Comparison of ENCODE assay signal across 19 cellular contexts in the genomic region with DNA sequence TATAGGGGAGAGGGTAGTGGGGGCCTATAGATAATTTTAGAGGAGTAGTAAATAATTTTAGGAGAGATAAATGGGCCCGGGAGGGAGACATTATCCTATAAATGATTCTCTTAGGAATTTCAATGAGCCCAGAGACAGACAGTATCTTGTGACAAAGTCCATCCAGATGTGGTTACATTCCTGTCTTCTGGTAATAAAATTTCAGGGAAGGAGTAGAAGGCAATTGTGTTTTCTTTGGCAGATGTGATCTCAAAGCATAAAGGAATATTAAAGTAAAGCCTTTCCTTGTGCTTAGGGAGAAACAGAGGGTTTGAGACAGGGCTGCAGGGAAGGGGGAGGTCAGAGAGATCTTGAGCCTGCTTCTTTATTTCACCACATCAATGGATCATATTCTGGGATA.
DNase-seq lines count a peak whose midpoint lies in the region; ATAC-seq, FAIRE-seq and TF ChIP-seq lines count a peak whose summit lies in the region.
"Had no signal": no experiment of that assay in that cellular context is flagged by ENCODE, and none has a peak within 500 bp of the region (broad histone marks: within the 10 kb centered on the region; RNA-seq: fewer than 3 reads in every experiment).

No MANE protein-coding gene starts in this region.

- H3K79me2 ChIP-seq in HepG2 (ENCODE audit: insufficient read depth, low read length) = no peaks in the 10 kb centered on the region

- BruUV-seq in HepG2 (replicated peaks; lab: Mats Ljungman, UMichigan) = no TSS peak

- FAIRE-seq in HepG2 (lab: Jason Lieb, UNC) = no peak

- peaks cover 10% of the 10 kb centered on the region for H3K9me3 ChIP-seq in HepG2 (ENCODE audit: low read length)

- 2% methylated on average over 1 of the region's 1 CpG for WGBS in HepG2 (ENCODE audit: low lambda C conversion rate)

- no peak overlapping the region for H3K9ac ChIP-seq in HepG2 (ENCODE audit: insufficient read depth, low read depth, low read length)

- H3K4me1 ChIP-seq in HepG2 (ENCODE audit: insufficient read depth, low read length) = no peaks in the 10 kb centered on the region

- H3K36me3 ChIP-seq in HepG2 (replicated peaks in 1 of 2; ENCODE audit: control insufficient read depth in 1 of 2, insufficient read depth in 2 of 2, low read length in 2 of 2) = no peaks in the 10 kb centered on the region

- TF ChIP-seq RAD21 in HepG2 (CRISPR knock-in tag; IDR thresholded peaks at IDR 0.05) = no peak

- H3K27ac ChIP-seq in VCaP = peak overlapping the region; percentile 71
- H3K27ac ChIP-seq in HepG2 (ENCODE audit: extremely low read length, insufficient read depth, low read length) = no peak overlapping the region
- H3K27ac ChIP-seq: skin epidermis had no signal

- intact Hi-C loops in HepG2 (cut with micrococcal nuclease; ENCODE audit: unreplicated experiment) = no loop called here

- H4K20me1 ChIP-seq in HepG2 (ENCODE audit: insufficient read depth, low read length) = no peaks in the 10 kb centered on the region

- no peak for TF ChIP-seq EP300 in HepG2 (IDR thresholded peaks at IDR 0.05; ENCODE audit: low read depth in 2 of 2, low read length in 2 of 2)
- TF ChIP-seq EP300 in HepG2 (CRISPR knock-in tag; IDR thresholded peaks at IDR 0.05; ENCODE audit: borderline replicate concordance) = no peak

- DNase-seq in AG09309 (ENCODE audit: low read depth) = peak; percentile 50
- peak; percentile 30 for DNase-seq in GM04504 (ENCODE audit: low read depth)
- DNase-seq in fibroblast of villous mesenchyme (ENCODE audit: low read depth) = peak; percentile 30
- no peak for DNase-seq in epidermal melanocyte (ENCODE audit: insufficient read length, low spot score)
- DNase-seq in HepG2 (ENCODE audit: low spot score) = no peak
- DNase-seq: anterior cingulate cortex; Calu3; GF-D8; KBM-7; NCI-H1105; NCI-H226; NK-92 treated with Interleukin-12 subunit alpha and Interleukin-12 subunit beta, amount 100 ng/mL, for 24 hours; posterior cingulate gyrus; stimulated activated CD4-positive, alpha-beta T cell treated with anti-CD3 and anti-CD28 coated beads, Interleukin-4, amount 100 ng/mL, for 1 hour; SW 1271 had no signal

- H3K4me2 ChIP-seq in HepG2 (ENCODE audit: low read depth, low read length) = no peak overlapping the region

- ATAC-seq in GM18873 (IDR thresholded peaks at IDR 0.05; ENCODE audit: low FRiP score, unreplicated experiment) (no peak), GM18511 (IDR thresholded peaks at IDR 0.05; ENCODE audit: unreplicated experiment) (no peak), HepG2 (no peak)

- in situ Hi-C loops in HepG2 (cut with HindIII; ENCODE audit: extremely low pct_ligation_motif_present, low pct_unique_long_range_greater_than_20kb) = no loop called here

- CTCF ChIA-PET in HepG2 (lab: Yijun Ruan, JAX; ENCODE audit: low intra/inter-chr PET ratio, low total read pairs) = no interaction called here

- no peak for TF ChIP-seq POLR2A in HepG2 (IDR thresholded peaks at IDR 0.05; ENCODE audit: insufficient read depth in 1 of 2, low read depth in 2 of 2, low read length in 2 of 2)

- H3K27me3 ChIP-seq in HepG2 (ENCODE audit: control insufficient read depth in 1 of 2, insufficient read depth in 2 of 2, low read length in 2 of 2) = no peaks in the 10 kb centered on the region

- POLR2A ChIA-PET in HepG2 (lab: Yijun Ruan, JAX) = no interaction called here

- no peak overlapping the region for H3K4me3 ChIP-seq in AG09309 (ENCODE audit: control insufficient read depth, low read depth, low read length)
- no peak overlapping the region for H3K4me3 ChIP-seq in fibroblast of villous mesenchyme (ENCODE audit: low read depth, low read length)
- no peak overlapping the region for H3K4me3 ChIP-seq in HepG2 (replicated peaks in 1 of 3; ENCODE audit: insufficient read depth in 1 of 3, low read depth in 2 of 3, low read length in 3 of 3)
- H3K4me3 ChIP-seq: skin epidermis had no signal

- TF ChIP-seq CTCF in AG09309 (IDR thresholded peaks at IDR 0.05; ENCODE audit: control insufficient read depth, insufficient read depth, low read depth, low read length, missing control alignments) = no peak
- TF ChIP-seq CTCF in VCaP (conservative IDR thresholded peaks at IDR 0.05) = no peak
- TF ChIP-seq CTCF in fibroblast of villous mesenchyme (IDR thresholded peaks at IDR 0.05; ENCODE audit: insufficient read depth, low read depth, low read length) = no peak
- TF ChIP-seq CTCF in HepG2 (CRISPR knock-in tag; IDR thresholded peaks at IDR 0.05) = no peak

- no peak overlapping the region for H2AFZ ChIP-seq in HepG2 (ENCODE audit: low read length)

TF ChIP-seq in HepG2, 621 proteins besides CTCF, POLR2A, EP300 and RAD21 (continues in another document):
- TF ChIP-seq, protein P1, sequence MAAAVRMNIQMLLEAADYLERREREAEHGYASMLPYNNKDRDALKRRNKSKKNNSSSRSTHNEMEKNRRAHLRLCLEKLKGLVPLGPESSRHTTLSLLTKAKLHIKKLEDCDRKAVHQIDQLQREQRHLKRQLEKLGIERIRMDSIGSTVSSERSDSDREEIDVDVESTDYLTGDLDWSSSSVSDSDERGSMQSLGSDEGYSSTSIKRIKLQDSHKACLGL (CRISPR knock-in tag; IDR thresholded peaks at IDR 0.05) = no peak
- TF ChIP-seq SP2 (CRISPR knock-in tag; IDR thresholded peaks at IDR 0.05) (no peak), SAP130 (CRISPR knock-in tag; IDR thresholded peaks at IDR 0.05; ENCODE audit: low read depth) (no peak), ZMYM2 (CRISPR knock-in tag; IDR thresholded peaks at IDR 0.05) (no peak), ZNF607 (CRISPR knock-in tag; IDR thresholded peaks at IDR 0.05; ENCODE audit: borderline replicate concordance) (no peak), SP1 (IDR thresholded peaks at IDR 0.05) (no peak), SP1 (CRISPR knock-in tag; IDR thresholded peaks at IDR 0.05) (no peak), RARA (CRISPR knock-in tag; IDR thresholded peaks at IDR 0.05) (no peak)
- TF ChIP-seq, protein P2, sequence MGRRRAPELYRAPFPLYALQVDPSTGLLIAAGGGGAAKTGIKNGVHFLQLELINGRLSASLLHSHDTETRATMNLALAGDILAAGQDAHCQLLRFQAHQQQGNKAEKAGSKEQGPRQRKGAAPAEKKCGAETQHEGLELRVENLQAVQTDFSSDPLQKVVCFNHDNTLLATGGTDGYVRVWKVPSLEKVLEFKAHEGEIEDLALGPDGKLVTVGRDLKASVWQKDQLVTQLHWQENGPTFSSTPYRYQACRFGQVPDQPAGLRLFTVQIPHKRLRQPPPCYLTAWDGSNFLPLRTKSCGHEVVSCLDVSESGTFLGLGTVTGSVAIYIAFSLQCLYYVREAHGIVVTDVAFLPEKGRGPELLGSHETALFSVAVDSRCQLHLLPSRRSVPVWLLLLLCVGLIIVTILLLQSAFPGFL (CRISPR knock-in tag; IDR thresholded peaks at IDR 0.05) = no peak
- TF ChIP-seq, protein P3, sequence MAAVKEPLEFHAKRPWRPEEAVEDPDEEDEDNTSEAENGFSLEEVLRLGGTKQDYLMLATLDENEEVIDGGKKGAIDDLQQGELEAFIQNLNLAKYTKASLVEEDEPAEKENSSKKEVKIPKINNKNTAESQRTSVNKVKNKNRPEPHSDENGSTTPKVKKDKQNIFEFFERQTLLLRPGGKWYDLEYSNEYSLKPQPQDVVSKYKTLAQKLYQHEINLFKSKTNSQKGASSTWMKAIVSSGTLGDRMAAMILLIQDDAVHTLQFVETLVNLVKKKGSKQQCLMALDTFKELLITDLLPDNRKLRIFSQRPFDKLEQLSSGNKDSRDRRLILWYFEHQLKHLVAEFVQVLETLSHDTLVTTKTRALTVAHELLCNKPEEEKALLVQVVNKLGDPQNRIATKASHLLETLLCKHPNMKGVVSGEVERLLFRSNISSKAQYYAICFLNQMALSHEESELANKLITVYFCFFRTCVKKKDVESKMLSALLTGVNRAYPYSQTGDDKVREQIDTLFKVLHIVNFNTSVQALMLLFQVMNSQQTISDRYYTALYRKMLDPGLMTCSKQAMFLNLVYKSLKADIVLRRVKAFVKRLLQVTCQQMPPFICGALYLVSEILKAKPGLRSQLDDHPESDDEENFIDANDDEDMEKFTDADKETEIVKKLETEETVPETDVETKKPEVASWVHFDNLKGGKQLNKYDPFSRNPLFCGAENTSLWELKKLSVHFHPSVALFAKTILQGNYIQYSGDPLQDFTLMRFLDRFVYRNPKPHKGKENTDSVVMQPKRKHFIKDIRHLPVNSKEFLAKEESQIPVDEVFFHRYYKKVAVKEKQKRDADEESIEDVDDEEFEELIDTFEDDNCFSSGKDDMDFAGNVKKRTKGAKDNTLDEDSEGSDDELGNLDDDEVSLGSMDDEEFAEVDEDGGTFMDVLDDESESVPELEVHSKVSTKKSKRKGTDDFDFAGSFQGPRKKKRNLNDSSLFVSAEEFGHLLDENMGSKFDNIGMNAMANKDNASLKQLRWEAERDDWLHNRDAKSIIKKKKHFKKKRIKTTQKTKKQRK (IDR thresholded peaks at IDR 0.05; ENCODE audit: low read length) = no peak
- TF ChIP-seq, protein P4, sequence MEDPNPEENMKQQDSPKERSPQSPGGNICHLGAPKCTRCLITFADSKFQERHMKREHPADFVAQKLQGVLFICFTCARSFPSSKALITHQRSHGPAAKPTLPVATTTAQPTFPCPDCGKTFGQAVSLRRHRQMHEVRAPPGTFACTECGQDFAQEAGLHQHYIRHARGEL (CRISPR knock-in tag; IDR thresholded peaks at IDR 0.05) = no peak

Comparison
In these comparisons a context has a peak if more than half of its experiments do, and no peak if none do; other contexts are left out.
1. DNase-seq: peak in AG09309 (single experiment), GM04504 (single experiment) and fibroblast of villous mesenchyme (single experiment); none in epidermal melanocyte (single experiment) and HepG2 (single experiment).